Comparison of ENCODE assay signal across 9 cellular contexts in genomic region chr11:1548221-1549070, GRCh38. TPM values are rescaled to one million over a fixed set of nuclear protein-coding genes. Genes with fewer than 3 reads are reported as not detected.
DNase-seq lines count a peak whose midpoint lies in the region; ATAC-seq and TF ChIP-seq lines count a peak whose summit lies in the region.
"Had no signal": no experiment of that assay in that cellular context is flagged by ENCODE, and none has a peak within 500 bp of the region (broad histone marks: within the 10 kb centered on the region; RNA-seq: fewer than 3 reads in every experiment).

No MANE protein-coding gene starts in this region.

- peak overlapping the region; percentile 60 for H3K4me3 ChIP-seq in GM23338
- peak overlapping the region in 1 of 2 donors; percentile 17 for H3K4me3 ChIP-seq in esophagus (ENCODE audit: low read depth in 1 of 2, low read length in 2 of 2)

- H3K4me2 ChIP-seq in GM23338 = peak overlapping the region; percentile 88

- H4K20me1 ChIP-seq in GM23338 (replicated peaks; ENCODE audit: insufficient read depth) = no peaks in the 10 kb centered on the region

- DNase-seq in GM23338 (ENCODE audit: low spot score) = peak; percentile 76
- peak; percentile 86 for DNase-seq in NCI-H69 (lab: John Stamatoyannopoulos, UW)
- peak; percentile 81 for DNase-seq in mucosa of gallbladder (ENCODE audit: low spot score)
- no peak for DNase-seq in activated CD4-positive, alpha-beta T cell treated with anti-CD3 and anti-CD28 coated beads for 4 hours
- no peak for DNase-seq in activated CD4-positive, alpha-beta memory T cell treated with anti-CD3 and anti-CD28 coated beads for 36 hours
- DNase-seq in activated CD4-positive, alpha-beta T cell treated with anti-CD3 and anti-CD28 coated beads, Interleukin-2, amount 50 U/mL, for 4 hours = no peak

- H3K4me1 ChIP-seq in GM23338 (ENCODE audit: insufficient read depth) (peaks cover 13% of the 10 kb centered on the region; the same call in 1 of the 2 replicates), esophagus (ENCODE audit: control insufficient read depth in 2 of 2, insufficient read depth in 2 of 2, low read length in 1 of 2) (peaks cover 6 to 22% of the 10 kb centered on the region in 2 donors)

- H3K4me3 Mint-ChIP-seq in GM23338 = peak overlapping the region; percentile 71
- H3K4me3 Mint-ChIP-seq in activated CD4-positive, alpha-beta memory T cell treated with anti-CD3 and anti-CD28 coated beads for 36 hours = no peak overlapping the region

- no peaks in the 10 kb centered on the region for H3K9me3 Mint-ChIP-seq in GM23338
- no peaks in the 10 kb centered on the region for H3K9me3 Mint-ChIP-seq in activated CD4-positive, alpha-beta memory T cell treated with anti-CD3 and anti-CD28 coated beads for 36 hours

- peaks cover 5% of the 10 kb centered on the region; the same call in 2 of the 3 replicates for H3K4me1 Mint-ChIP-seq in GM23338
- H3K4me1 Mint-ChIP-seq in activated CD4-positive, alpha-beta memory T cell treated with anti-CD3 and anti-CD28 coated beads for 36 hours (ENCODE audit: low read depth) = peaks cover 7% of the 10 kb centered on the region

- peak; percentile 34 for ATAC-seq in GM23338
- ATAC-seq in HG03520 (IDR thresholded peaks at IDR 0.05; ENCODE audit: unreplicated experiment) = no peak

- H3F3A ChIP-seq in GM23338 (replicated peaks; ENCODE audit: low read depth) = no peaks in the 10 kb centered on the region

- H3K27me3 ChIP-seq in GM23338 (ENCODE audit: insufficient read depth) (peaks cover 54% of the 10 kb centered on the region), esophagus (ENCODE audit: control insufficient read depth in 1 of 2, insufficient read depth in 2 of 2, low read length in 2 of 2) (peaks cover 0 to 5% of the 10 kb centered on the region in 2 donors)

- CTCF ChIA-PET in activated CD4-positive, alpha-beta memory T cell treated with anti-CD3 and anti-CD28 coated beads for 36 hours (lab: Charles Lee) = interaction anchor here (1.0 to 2.9 kb wide), 3 partner anchors 26 to 79 kb away, joined by 3 to 25 read pairs (median 16); partner anchors contain the start of gene KRTAP5-5

- H3K27ac ChIP-seq in GM23338 (ENCODE audit: low read depth) (no peak overlapping the region), esophagus (ENCODE audit: low read depth in 2 of 2, low read length in 1 of 2) (peak overlapping the region; percentile 14 to 59)

- intact Hi-C loops in activated CD4-positive, alpha-beta memory T cell treated with anti-CD3 and anti-CD28 coated beads for 36 hours (cut with micrococcal nuclease) = no loop called here

- H2AFZ ChIP-seq in GM23338 = peak overlapping the region; percentile 52

- peaks cover 43% of the 10 kb centered on the region for H3K27me3 Mint-ChIP-seq in GM23338 (ENCODE audit: insufficient read depth, low read depth, poor library complexity)
- peaks cover 22% of the 10 kb centered on the region for H3K27me3 Mint-ChIP-seq in activated CD4-positive, alpha-beta memory T cell treated with anti-CD3 and anti-CD28 coated beads for 36 hours

- H3K27ac Mint-ChIP-seq in GM23338 = no peak overlapping the region
- H3K27ac Mint-ChIP-seq in activated CD4-positive, alpha-beta memory T cell treated with anti-CD3 and anti-CD28 coated beads for 36 hours = no peak overlapping the region

- WGBS in esophagus, 2 donors = 10 to 14% methylated on average over 29 to 34 of the region's 34 CpGs

- no peaks in the 10 kb centered on the region for H3K79me2 ChIP-seq in GM23338 (replicated peaks; ENCODE audit: insufficient read depth)

- no peaks in the 10 kb centered on the region for H3K9me3 ChIP-seq in esophagus (ENCODE audit: control insufficient read depth in 2 of 2, insufficient read depth in 1 of 2, low read depth in 1 of 2, low read length in 1 of 2)

- POLR2A ChIA-PET in activated CD4-positive, alpha-beta memory T cell treated with anti-CD3 and anti-CD28 coated beads for 36 hours (lab: Charles Lee) = no interaction called here

- no peaks in the 10 kb centered on the region for H3K9me2 ChIP-seq in GM23338 (ENCODE audit: insufficient read depth)

- no peak for TF ChIP-seq CTCF in GM23338 (conservative IDR thresholded peaks at IDR 0.05; ENCODE audit: low read depth in 2 of 2)

- no peaks in the 10 kb centered on the region for H3K36me3 Mint-ChIP-seq in GM23338 (ENCODE audit: low read depth)
- H3K36me3 Mint-ChIP-seq in activated CD4-positive, alpha-beta memory T cell treated with anti-CD3 and anti-CD28 coated beads for 36 hours = no peaks in the 10 kb centered on the region

- H3K36me3 ChIP-seq in GM23338 (ENCODE audit: insufficient read depth) = no peaks in the 10 kb centered on the region
- no peaks in the 10 kb centered on the region for H3K36me3 ChIP-seq in esophagus (ENCODE audit: control insufficient read depth in 2 of 2, insufficient read depth in 2 of 2, low read length in 1 of 2)

TF ChIP-seq in GM23338, 12 proteins besides CTCF, POLR2A, EP300 and RAD21:
- peak; percentile 59; the same call in 1 of the 2 replicates for TF ChIP-seq ETS1 (IDR thresholded peaks at IDR 0.05)
- no peak for TF ChIP-seq JUNB (IDR thresholded peaks at IDR 0.05; ENCODE audit: unreplicated experiment)
- TF ChIP-seq POLR2AphosphoS5 (IDR thresholded peaks at IDR 0.05; ENCODE audit: low read depth) = peak; percentile 77
- peak; percentile 47 for TF ChIP-seq EZH2 (IDR thresholded peaks at IDR 0.05; ENCODE audit: low read depth, unreplicated experiment)
- TF ChIP-seq ZNF114 (CRISPR knock-in tag; IDR thresholded peaks at IDR 0.05) = no peak
- TF ChIP-seq CREB1 (CRISPR knock-in tag; IDR thresholded peaks at IDR 0.05; ENCODE audit: low read depth) = no peak

RNA-seq across cellular contexts. Expression of gene DUSP8, which starts 23.6 kb away (rescaled TPM):
- 1.1 and 3.3 TPM in 2 replicates for total RNA-seq in GM23338 (2014; rRNA removed; shearing (Covaris generic))
- 1.1 TPM in 2 replicates for polyA plus RNA-seq in GM23338 (2016; fragmentation: Nextera tagmentation; extraction: Ambion mirVana)
- polyA plus RNA-seq in esophagus = under 1 TPM; 0.69 to 0.84 TPM
- total RNA-seq in mucosa of gallbladder = 35.6 TPM
- total RNA-seq in activated CD4-positive, alpha-beta memory T cell treated with anti-CD3 and anti-CD28 coated beads for 36 hours = 1 to 10 TPM; 1.6 to 2.4 TPM

RNA-seq across cellular contexts. Expression of gene KRTAP5-1, which starts 36.6 kb away (rescaled TPM):
- total RNA-seq in GM23338 (2014; rRNA removed; shearing (Covaris generic)) = not detected in 2 replicates
- not detected in 2 replicates for polyA plus RNA-seq in GM23338 (2016; fragmentation: Nextera tagmentation; extraction: Ambion mirVana)
- not detected for polyA plus RNA-seq in esophagus
- not detected for total RNA-seq in mucosa of gallbladder
- not detected for total RNA-seq in activated CD4-positive, alpha-beta memory T cell treated with anti-CD3 and anti-CD28 coated beads for 36 hours
- total RNA-seq: glomerular endothelial cell had no signal

RNA-seq across cellular contexts. Expression of gene KRTAP5-2, which starts 49.6 kb away (rescaled TPM):
- not detected in 2 replicates for total RNA-seq in GM23338 (2014; rRNA removed; shearing (Covaris generic))
- polyA plus RNA-seq in GM23338 (2016; fragmentation: Nextera tagmentation; extraction: Ambion mirVana) = not detected in 2 replicates
- polyA plus RNA-seq in esophagus = not detected
- 0.26 TPM for total RNA-seq in mucosa of gallbladder
- total RNA-seq in activated CD4-positive, alpha-beta memory T cell treated with anti-CD3 and anti-CD28 coated beads for 36 hours = not detected
- total RNA-seq: glomerular endothelial cell had no signal

RNA-seq across cellular contexts. Expression of gene KRTAP5-3, which starts 59.8 kb away (rescaled TPM):
- not detected in 2 replicates for total RNA-seq in GM23338 (2014; rRNA removed; shearing (Covaris generic))
- polyA plus RNA-seq in GM23338 (2016; fragmentation: Nextera tagmentation; extraction: Ambion mirVana) = not detected in 2 replicates
- not detected for polyA plus RNA-seq in esophagus
- not detected for total RNA-seq in mucosa of gallbladder
- not detected for total RNA-seq in activated CD4-positive, alpha-beta memory T cell treated with anti-CD3 and anti-CD28 coated beads for 36 hours
- total RNA-seq: glomerular endothelial cell had no signal

Comparison
In these comparisons a context has a peak if more than half of its experiments do, and no peak if none do; other contexts are left out.
1. DNase-seq: peak in GM23338 (single experiment), NCI-H69 (single experiment) and mucosa of gallbladder (single experiment); none in activated CD4-positive, alpha-beta T cell treated with anti-CD3 and anti-CD28 coated beads for 4 hours (0 of 2), activated CD4-positive, alpha-beta memory T cell treated with anti-CD3 and anti-CD28 coated beads for 36 hours (single experiment) and activated CD4-positive, alpha-beta T cell treated with anti-CD3 and anti-CD28 coated beads, Interleukin-2, amount 50 U/mL, for 4 hours (0 of 2).